Comparison of ENCODE assay signal across 17 cellular contexts in genomic region chr1:203112451-203112850, GRCh38. TPM values are rescaled to one million over a fixed set of nuclear protein-coding genes. Genes with fewer than 3 reads are reported as not detected.
DNase-seq lines count a peak whose midpoint lies in the region; ATAC-seq and TF ChIP-seq lines count a peak whose summit lies in the region.
"Had no signal": no experiment of that assay in that cellular context is flagged by ENCODE, and none has a peak within 500 bp of the region (broad histone marks: within the 10 kb centered on the region; RNA-seq: fewer than 3 reads in every experiment).

No MANE protein-coding gene starts in this region.

- no peaks in the 10 kb centered on the region for H3K36me3 ChIP-seq in WERI-Rb-1
- H3K36me3 ChIP-seq: BLaER1 treated with 17β-estradiol and CSF1 and Interleukin-3, amounts not matched to agents 10 nM and 100 nM; HAP-1 had no signal

- intact Hi-C loops in left cardiac atrium (cut with DNase I): loop anchor here in 1 of 2 donors (5.0 kb wide), 1 partner anchor 70 kb away; no protein-coding TSS in a partner anchor

- no peaks in the 10 kb centered on the region for H3K27me3 ChIP-seq in WERI-Rb-1 (ENCODE audit: insufficient read depth, low read depth, severe bottlenecking)

- DNase-seq in NCI-H748 (lab: John Stamatoyannopoulos, UW; ENCODE audit: unreplicated experiment): peak; percentile 28
- no peak for DNase-seq in NCI-H748 treated with DMSO at 0.1 percent for 48 hours (lab: John Stamatoyannopoulos, UW)
- DNase-seq in M059J (ENCODE audit: low read depth): peak; percentile 32
- DNase-seq in WERI-Rb-1: peak; percentile 9
- peak; percentile 3 for DNase-seq in iPS-NIHi7 (ENCODE audit: extremely low spot score)
- DNase-seq in NCI-H2081 treated with DMSO at 0.1 percent for 48 hours (lab: John Stamatoyannopoulos, UW): no peak
- no peak for DNase-seq in left cardiac atrium
- DNase-seq in GDM1 (lab: John Stamatoyannopoulos, UW): no peak
- DNase-seq: 8988T; CD4-positive, CD25-positive, alpha-beta regulatory T cell; DMS79; IMR-90 had no signal

- no peak overlapping the region for H3K27ac ChIP-seq in WERI-Rb-1
- H3K27ac ChIP-seq: BLaER1 treated with 17β-estradiol and CSF1 and Interleukin-3, amounts not matched to agents 10 nM and 100 nM had no signal

- no peak for TF ChIP-seq CTCF in WERI-Rb-1 (IDR thresholded peaks at IDR 0.05; ENCODE audit: low read depth, low read length)

- no peaks in the 10 kb centered on the region for H3K9me3 ChIP-seq in WERI-Rb-1 (ENCODE audit: severe bottlenecking)
- H3K9me3 ChIP-seq: BLaER1 treated with 17β-estradiol and CSF1 and Interleukin-3, amounts not matched to agents 10 nM and 100 nM; HAP-1 had no signal

- no peak for ATAC-seq in left cardiac atrium

- no peak overlapping the region for H3K4me3 ChIP-seq in WERI-Rb-1 (ENCODE audit: low read depth, low read length)
- H3K4me3 ChIP-seq: BLaER1 treated with 17β-estradiol and CSF1 and Interleukin-3, amounts not matched to agents 10 nM and 100 nM; HAP-1 had no signal

RNA-seq across cellular contexts. Expression of gene ADORA1, which starts 15.1 kb away (rescaled TPM):
- total RNA-seq in M059J (2014; rRNA removed; shearing (Covaris generic)): 1.6 and 5.6 TPM in 2 replicates
- total RNA-seq in left cardiac atrium: 10 to 100 TPM; 19.9 to 27.9 TPM
- total RNA-seq: CD4-positive, CD25-positive, alpha-beta regulatory T cell had no signal

RNA-seq across cellular contexts. Expression of gene MYOG, which starts 26.6 kb away (rescaled TPM):
- not detected in 2 replicates for total RNA-seq in M059J (2014; rRNA removed; shearing (Covaris generic))
- not detected for total RNA-seq in left cardiac atrium
- total RNA-seq: CD4-positive, CD25-positive, alpha-beta regulatory T cell; G401; H1; HT-29; IMR-90 had no signal

Comparison
In these comparisons a context has a peak if more than half of its experiments do, and no peak if none do; other contexts are left out.
1. DNase-seq: peak in NCI-H748 (single experiment), M059J (single experiment), WERI-Rb-1 (single experiment) and iPS-NIHi7 (single experiment); none in NCI-H748 treated with DMSO at 0.1 percent for 48 hours (single experiment), NCI-H2081 treated with DMSO at 0.1 percent for 48 hours (single experiment), left cardiac atrium (single experiment) and GDM1 (single experiment).